In genomic region chr12:1587927-1588573, GRCh38 we compare ENCODE assay signal across 11 cellular contexts. TPM values are rescaled to one million over a fixed set of nuclear protein-coding genes. Genes with fewer than 3 reads are reported as not detected.
DNase-seq lines count a peak whose midpoint lies in the region; TF ChIP-seq lines count a peak whose summit lies in the region.
"Had no signal": no experiment of that assay in that cellular context is flagged by ENCODE, and none has a peak within 500 bp of the region (broad histone marks: within the 10 kb centered on the region; RNA-seq: fewer than 3 reads in every experiment).

No MANE protein-coding gene starts in this region.

- peaks cover 11% of the 10 kb centered on the region for H3K27me3 Mint-ChIP-seq in brain

- peaks cover 83% of the 10 kb centered on the region for H3K4me1 Mint-ChIP-seq in brain

- H3K36me3 ChIP-seq in ACC112 (ENCODE audit: insufficient read depth, low read length) (no peaks in the 10 kb centered on the region), HAP-1 (replicated peaks) (no peaks in the 10 kb centered on the region), muscle layer of duodenum (ENCODE audit: control insufficient read depth in 1 of 2, insufficient read depth in 2 of 2, low read length in 2 of 2) (no peaks in the 10 kb centered on the region), brain microvascular endothelial cell (replicated peaks) (no peaks in the 10 kb centered on the region), Peyer's patch (peaks cover 0 to 4% (median 0%) of the 10 kb centered on the region in 3 donors)

- H3K36me3 Mint-ChIP-seq in brain: peaks cover 15% of the 10 kb centered on the region

- TF ChIP-seq POLR2A in Peyer's patch (IDR thresholded peaks at IDR 0.05): no peak

- peak overlapping the region in 4 of 5 experiments; percentile 3 to 88 (median 57) for H3K27ac Mint-ChIP-seq in brain

- peaks cover 40% of the 10 kb centered on the region for H3K79me2 ChIP-seq in ACC112 (ENCODE audit: control insufficient read depth, insufficient read depth, low read length, unreplicated experiment)

- in situ Hi-C loops in HAP-1 (cut with MboI; ENCODE audit: low sequenced_read_pairs) (loop anchor here (5.0 to 25.0 kb wide), 3 partner anchors 466 to 1026 kb away; partner anchors contain the start of gene RAD52), brain microvascular endothelial cell (cut with HindIII; ENCODE audit: low pct_ligation_motif_present, low sequenced_read_pairs) (no loop called here)

- DNase-seq in HAP-1 (ENCODE audit: low spot score in 2 of 2) (peak; percentile 80 to 90), brain microvascular endothelial cell (no peak), Peyer's patch (no peak), HuH-7 (ENCODE audit: low spot score) (no peak), activated gamma-delta T cell treated with Interleukin-2 at 50 U/mL for 16 hours (no peak)
- DNase-seq: NCI-H1092 had no signal

- peak overlapping the region; percentile 2 for H3K27ac ChIP-seq in ACC112 (ENCODE audit: low read depth, low read length)
- H3K27ac ChIP-seq in muscle layer of duodenum (ENCODE audit: low read length): peak overlapping the region; percentile 31
- no peak overlapping the region for H3K27ac ChIP-seq in brain microvascular endothelial cell
- no peak overlapping the region for H3K27ac ChIP-seq in Peyer's patch

- H3K4me1 ChIP-seq in ACC112 (ENCODE audit: control insufficient read depth, insufficient read depth, low read length, unreplicated experiment) (peaks cover 35% of the 10 kb centered on the region), HAP-1 (peaks cover 47% of the 10 kb centered on the region), muscle layer of duodenum (ENCODE audit: control insufficient read depth in 1 of 2, insufficient read depth in 2 of 2, low read length in 2 of 2) (peaks cover 7 to 48% of the 10 kb centered on the region in 2 donors), Peyer's patch (peaks cover 0 to 48% (median 11%) of the 10 kb centered on the region in 4 donors)

- H2AFZ ChIP-seq in ACC112 (ENCODE audit: low read length, unreplicated experiment): no peak overlapping the region

- H3K9me3 ChIP-seq in HAP-1 (no peaks in the 10 kb centered on the region), muscle layer of duodenum (ENCODE audit: control insufficient read depth in 1 of 2, low read length in 2 of 2) (no peaks in the 10 kb centered on the region), Peyer's patch (no peaks in the 10 kb centered on the region)
- H3K9me3 ChIP-seq: tibial nerve had no signal

- no peaks in the 10 kb centered on the region for H3K27me3 ChIP-seq in ACC112 (ENCODE audit: insufficient read depth, low read length)
- no peaks in the 10 kb centered on the region for H3K27me3 ChIP-seq in HAP-1 (ENCODE audit: low read depth)
- H3K27me3 ChIP-seq in muscle layer of duodenum (ENCODE audit: low read depth, low read length): no peaks in the 10 kb centered on the region
- no peaks in the 10 kb centered on the region for H3K27me3 ChIP-seq in brain microvascular endothelial cell (replicated peaks)
- H3K27me3 ChIP-seq in Peyer's patch: no peaks in the 10 kb centered on the region
- H3K27me3 ChIP-seq: tibial nerve had no signal

- TF ChIP-seq CTCF in brain (conservative IDR thresholded peaks at IDR 0.05) (no peak), brain microvascular endothelial cell (IDR thresholded peaks at IDR 0.05; ENCODE audit: low read depth, low read length, missing control alignments) (no peak), Peyer's patch (IDR thresholded peaks at IDR 0.05) (no peak)

- peak overlapping the region; percentile 46 to 86 (median 65) for H3K4me3 Mint-ChIP-seq in brain

- H3K4me3 ChIP-seq in ACC112 (ENCODE audit: low read depth, low read length): peak overlapping the region; percentile 6; the same call in 1 of the 2 replicates
- H3K4me3 ChIP-seq in HAP-1: no peak overlapping the region
- H3K4me3 ChIP-seq in muscle layer of duodenum (ENCODE audit: low read depth in 1 of 2, low read length in 2 of 2): no peak overlapping the region
- H3K4me3 ChIP-seq in brain microvascular endothelial cell (ENCODE audit: low read depth, low read length): no peak overlapping the region
- no peak overlapping the region for H3K4me3 ChIP-seq in Peyer's patch
- H3K4me3 ChIP-seq: lung, tibial nerve had no signal

- H3K9me3 Mint-ChIP-seq in brain: no peaks in the 10 kb centered on the region

RNA-seq across cellular contexts. Expression of gene FBXL14, which starts 6.3 kb away (rescaled TPM):
- 9.3 TPM for polyA plus RNA-seq in brain (ENCODE audit: insufficient read depth, low read depth, low replicate concordance)
- 10 to 100 TPM in 3 of 4 donors, 1 to 10 TPM in 1; 6.3 to 20.4 (median 12.7) TPM for total RNA-seq in Peyer's patch

RNA-seq across cellular contexts. Expression of gene WNT5B, which starts 41.0 kb away (rescaled TPM):
- 4.1 TPM for polyA plus RNA-seq in brain (ENCODE audit: insufficient read depth, low read depth, low replicate concordance)
- total RNA-seq in Peyer's patch: 1 to 10 TPM in 1 of 4 donors, under 1 TPM in 2, not detected in 1; 0.53 to 9.1 (median 0.94) TPM

Comparison
In these comparisons a context has a peak if more than half of its experiments do, and no peak if none do; other contexts are left out.
1. H3K27ac ChIP-seq: peak in ACC112 (single experiment) and muscle layer of duodenum (single experiment); none in brain microvascular endothelial cell (single experiment) and Peyer's patch (0 of 4).
2. DNase-seq: peak in HAP-1 (2 of 2); none in brain microvascular endothelial cell (single experiment), Peyer's patch (0 of 3), HuH-7 (single experiment) and activated gamma-delta T cell treated with Interleukin-2 at 50 U/mL for 16 hours (single experiment).